1 cellular context compared by ENCODE assay signal in genomic region chr6:694431-695126, GRCh38. TPM values are rescaled to one million over a fixed set of nuclear protein-coding genes. Genes with fewer than 3 reads are reported as not detected.
"Had no signal": no experiment of that assay in that cellular context is flagged by ENCODE, and none has a peak within 500 bp of the region (broad histone marks: within the 10 kb centered on the region; RNA-seq: fewer than 3 reads in every experiment).

No MANE protein-coding gene starts in this region.

RNA-seq across cellular contexts. Expression of gene HUS1B, which starts 37.7 kb away (rescaled TPM):
- total RNA-seq: Right ventricle myocardium superior had no signal
